In genomic region chr3:49871536-49872157, GRCh38 we compare ENCODE assay signal across 2 cellular contexts.
A peak's percentile ranks its signal among the peaks of the same experiment; 100 is the strongest.
TF ChIP-seq lines count a peak whose summit lies in the region.

No MANE protein-coding gene starts in this region.

TF ChIP-seq in IMR-90, 13 proteins besides CTCF, POLR2A, EP300 and RAD21:
- TF ChIP-seq USF2 (IDR thresholded peaks at IDR 0.05; ENCODE audit: low read depth, low read length), result no peak
- peak; percentile 62 for TF ChIP-seq BHLHE40 (IDR thresholded peaks at IDR 0.05; ENCODE audit: low read depth, low read length)
- no peak for TF ChIP-seq MXI1 (IDR thresholded peaks at IDR 0.05; ENCODE audit: borderline replicate concordance, low read depth, low read length)
- TF ChIP-seq RCOR1 (IDR thresholded peaks at IDR 0.05; ENCODE audit: insufficient replicate concordance, low read length), result no peak
- TF ChIP-seq MAZ (IDR thresholded peaks at IDR 0.05; ENCODE audit: borderline replicate concordance, low read depth, low read length), result no peak

TF ChIP-seq in neural cell, 6 proteins besides CTCF, POLR2A, EP300 and RAD21 (continued from another document):
- no peak for TF ChIP-seq REST (IDR thresholded peaks at IDR 0.05; ENCODE audit: borderline replicate concordance)
- TF ChIP-seq TAF1 (IDR thresholded peaks at IDR 0.05; ENCODE audit: low read depth), result no peak
- TF ChIP-seq MXI1 (conservative IDR thresholded peaks at IDR 0.05; ENCODE audit: poor library complexity, severe bottlenecking), result no peak
- no peak for TF ChIP-seq POLR2AphosphoS5 (IDR thresholded peaks at IDR 0.05)
- TF ChIP-seq SMC3 (conservative IDR thresholded peaks at IDR 0.05; ENCODE audit: poor library complexity), result no peak
